1 cellular context compared by ENCODE assay signal in the genomic region with DNA sequence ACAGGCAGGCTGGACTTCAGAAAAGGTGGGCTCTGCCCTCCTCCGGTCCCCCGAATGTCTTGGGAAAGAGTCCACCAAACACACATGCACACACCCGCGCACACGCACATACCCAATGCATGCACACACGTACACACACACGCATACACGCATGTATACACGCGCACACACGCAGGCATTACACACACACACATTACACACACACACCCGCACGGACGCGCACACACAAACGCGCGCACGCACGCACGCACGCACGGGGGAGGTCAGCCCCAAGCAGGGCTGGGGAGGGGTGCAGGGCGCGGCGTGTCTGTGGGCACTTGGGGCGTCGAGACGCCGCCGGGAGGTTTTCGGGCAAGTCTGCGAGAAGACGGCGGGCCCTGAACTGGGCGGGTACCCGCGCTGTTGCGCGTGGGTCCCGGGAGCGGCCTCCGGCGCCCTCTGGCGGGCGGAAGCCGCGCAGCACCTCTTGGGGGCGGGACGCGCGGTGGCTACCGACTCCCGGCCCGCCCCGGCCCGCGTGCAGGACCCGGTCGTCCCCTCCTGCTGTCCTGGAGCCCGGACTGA.
A peak's percentile ranks its signal among the peaks of the same experiment; 100 is the strongest.
TF ChIP-seq lines count a peak whose summit lies in the region.

No MANE protein-coding gene starts in this region.

TF ChIP-seq in HEK293, 187 proteins besides CTCF, POLR2A, EP300 and RAD21 (continued from another document and continues in another):
- TF ChIP-seq PRDM10 (tag by site-specific recombination; IDR thresholded peaks at IDR 0.05) (no peak), ZNF530 (tag by site-specific recombination; IDR thresholded peaks at IDR 0.05; ENCODE audit: low read depth) (no peak), PBX3 (CRISPR knock-in tag; IDR thresholded peaks at IDR 0.05) (0 out of 2 replicates have a peak, but pooled peaks have one; percentile 35), ZNF146 (tag by site-specific recombination; IDR thresholded peaks at IDR 0.05) (no peak), ZNF558 (tag by site-specific recombination; IDR thresholded peaks at IDR 0.05) (no peak), ZNF140 (tag by site-specific recombination; IDR thresholded peaks at IDR 0.05) (no peak), ZNF24 (tag by site-specific recombination; IDR thresholded peaks at IDR 0.05) (no peak), ZNF501 (tag by site-specific recombination; IDR thresholded peaks at IDR 0.05) (0 out of 2 replicates have a peak, but pooled peaks have one; percentile 24), ZNF114 (tag by site-specific recombination; IDR thresholded peaks at IDR 0.05) (no peak), WT1 (tag by site-specific recombination; IDR thresholded peaks at IDR 0.05) (no peak), ZBTB8A (tag by site-specific recombination; IDR thresholded peaks at IDR 0.05) (peak; percentile 99), GLI2 (tag by site-specific recombination; IDR thresholded peaks at IDR 0.05; ENCODE audit: borderline replicate concordance, low read depth) (no peak), YY2 (tag by site-specific recombination; IDR thresholded peaks at IDR 0.05) (0 out of 2 replicates have a peak, but pooled peaks have one; percentile 11), ZNF202 (tag by site-specific recombination; IDR thresholded peaks at IDR 0.05; ENCODE audit: borderline replicate concordance) (no peak), ZBTB26 (tag by site-specific recombination; optimal IDR thresholded peaks at IDR 0.05) (peak; percentile 93), ZNF174 (tag by site-specific recombination; IDR thresholded peaks at IDR 0.05) (no peak), ZNF529 (tag by site-specific recombination; IDR thresholded peaks at IDR 0.05; ENCODE audit: insufficient replicate concordance) (no peak), ZSCAN30 (tag by site-specific recombination; IDR thresholded peaks at IDR 0.05) (peak; percentile 90), PATZ1 (tag by site-specific recombination; IDR thresholded peaks at IDR 0.05) (peak; percentile 64), ZNF792 (tag by site-specific recombination; IDR thresholded peaks at IDR 0.05) (peak; percentile 85), ZBTB48 (tag by site-specific recombination; IDR thresholded peaks at IDR 0.05) (peak; percentile 79), SP2 (tag by site-specific recombination; IDR thresholded peaks at IDR 0.05) (peak; percentile 31; the same call in 1 of the 2 replicates), SCRT2 (tag by site-specific recombination; IDR thresholded peaks at IDR 0.05) (peak; percentile 97), KLF10 (tag by site-specific recombination; IDR thresholded peaks at IDR 0.05) (peak; percentile 71; the same call in 1 of the 2 replicates), ZNF239 (tag by site-specific recombination; IDR thresholded peaks at IDR 0.05) (no peak), ZNF555 (tag by site-specific recombination; conservative IDR thresholded peaks at IDR 0.05) (no peak), ZNF658 (tag by site-specific recombination; IDR thresholded peaks at IDR 0.05) (no peak), ZSCAN4 (tag by site-specific recombination; IDR thresholded peaks at IDR 0.05) (peak; percentile 96), ZBTB44 (tag by site-specific recombination; IDR thresholded peaks at IDR 0.05) (0 out of 2 replicates have a peak, but pooled peaks have one; percentile 18), EGR2 (tag by site-specific recombination; IDR thresholded peaks at IDR 0.05; ENCODE audit: low read depth) (no peak), ZNF214 (tag by site-specific recombination; IDR thresholded peaks at IDR 0.05; ENCODE audit: borderline replicate concordance) (no peak), GFI1B (tag by site-specific recombination; IDR thresholded peaks at IDR 0.05) (no peak)
- TF ChIP-seq, protein P1, sequence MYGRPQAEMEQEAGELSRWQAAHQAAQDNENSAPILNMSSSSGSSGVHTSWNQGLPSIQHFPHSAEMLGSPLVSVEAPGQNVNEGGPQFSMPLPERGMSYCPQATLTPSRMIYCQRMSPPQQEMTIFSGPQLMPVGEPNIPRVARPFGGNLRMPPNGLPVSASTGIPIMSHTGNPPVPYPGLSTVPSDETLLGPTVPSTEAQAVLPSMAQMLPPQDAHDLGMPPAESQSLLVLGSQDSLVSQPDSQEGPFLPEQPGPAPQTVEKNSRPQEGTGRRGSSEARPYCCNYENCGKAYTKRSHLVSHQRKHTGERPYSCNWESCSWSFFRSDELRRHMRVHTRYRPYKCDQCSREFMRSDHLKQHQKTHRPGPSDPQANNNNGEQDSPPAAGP (tag by site-specific recombination; IDR thresholded peaks at IDR 0.05): peak; percentile 53; the same call in 1 of the 2 replicates
- TF ChIP-seq, protein P2, sequence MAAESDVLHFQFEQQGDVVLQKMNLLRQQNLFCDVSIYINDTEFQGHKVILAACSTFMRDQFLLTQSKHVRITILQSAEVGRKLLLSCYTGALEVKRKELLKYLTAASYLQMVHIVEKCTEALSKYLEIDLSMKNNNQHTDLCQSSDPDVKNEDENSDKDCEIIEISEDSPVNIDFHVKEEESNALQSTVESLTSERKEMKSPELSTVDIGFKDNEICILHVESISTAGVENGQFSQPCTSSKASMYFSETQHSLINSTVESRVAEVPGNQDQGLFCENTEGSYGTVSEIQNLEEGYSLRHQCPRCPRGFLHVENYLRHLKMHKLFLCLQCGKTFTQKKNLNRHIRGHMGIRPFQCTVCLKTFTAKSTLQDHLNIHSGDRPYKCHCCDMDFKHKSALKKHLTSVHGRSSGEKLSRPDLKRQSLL (tag by site-specific recombination; IDR thresholded peaks at IDR 0.05): no peak
- TF ChIP-seq, protein P3, sequence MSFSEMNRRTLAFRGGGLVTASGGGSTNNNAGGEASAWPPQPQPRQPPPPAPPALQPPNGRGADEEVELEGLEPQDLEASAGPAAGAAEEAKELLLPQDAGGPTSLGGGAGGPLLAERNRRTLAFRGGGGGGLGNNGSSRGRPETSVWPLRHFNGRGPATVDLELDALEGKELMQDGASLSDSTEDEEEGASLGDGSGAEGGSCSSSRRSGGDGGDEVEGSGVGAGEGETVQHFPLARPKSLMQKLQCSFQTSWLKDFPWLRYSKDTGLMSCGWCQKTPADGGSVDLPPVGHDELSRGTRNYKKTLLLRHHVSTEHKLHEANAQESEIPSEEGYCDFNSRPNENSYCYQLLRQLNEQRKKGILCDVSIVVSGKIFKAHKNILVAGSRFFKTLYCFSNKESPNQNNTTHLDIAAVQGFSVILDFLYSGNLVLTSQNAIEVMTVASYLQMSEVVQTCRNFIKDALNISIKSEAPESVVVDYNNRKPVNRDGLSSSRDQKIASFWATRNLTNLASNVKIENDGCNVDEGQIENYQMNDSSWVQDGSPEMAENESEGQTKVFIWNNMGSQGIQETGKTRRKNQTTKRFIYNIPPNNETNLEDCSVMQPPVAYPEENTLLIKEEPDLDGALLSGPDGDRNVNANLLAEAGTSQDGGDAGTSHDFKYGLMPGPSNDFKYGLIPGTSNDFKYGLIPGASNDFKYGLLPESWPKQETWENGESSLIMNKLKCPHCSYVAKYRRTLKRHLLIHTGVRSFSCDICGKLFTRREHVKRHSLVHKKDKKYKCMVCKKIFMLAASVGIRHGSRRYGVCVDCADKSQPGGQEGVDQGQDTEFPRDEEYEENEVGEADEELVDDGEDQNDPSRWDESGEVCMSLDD (tag by site-specific recombination; IDR thresholded peaks at IDR 0.05): peak; percentile 72; the same call in 1 of the 2 replicates
- TF ChIP-seq, protein P4, sequence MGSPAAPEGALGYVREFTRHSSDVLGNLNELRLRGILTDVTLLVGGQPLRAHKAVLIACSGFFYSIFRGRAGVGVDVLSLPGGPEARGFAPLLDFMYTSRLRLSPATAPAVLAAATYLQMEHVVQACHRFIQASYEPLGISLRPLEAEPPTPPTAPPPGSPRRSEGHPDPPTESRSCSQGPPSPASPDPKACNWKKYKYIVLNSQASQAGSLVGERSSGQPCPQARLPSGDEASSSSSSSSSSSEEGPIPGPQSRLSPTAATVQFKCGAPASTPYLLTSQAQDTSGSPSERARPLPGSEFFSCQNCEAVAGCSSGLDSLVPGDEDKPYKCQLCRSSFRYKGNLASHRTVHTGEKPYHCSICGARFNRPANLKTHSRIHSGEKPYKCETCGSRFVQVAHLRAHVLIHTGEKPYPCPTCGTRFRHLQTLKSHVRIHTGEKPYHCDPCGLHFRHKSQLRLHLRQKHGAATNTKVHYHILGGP (tag by site-specific recombination; IDR thresholded peaks at IDR 0.05): no peak
- TF ChIP-seq, protein P5, sequence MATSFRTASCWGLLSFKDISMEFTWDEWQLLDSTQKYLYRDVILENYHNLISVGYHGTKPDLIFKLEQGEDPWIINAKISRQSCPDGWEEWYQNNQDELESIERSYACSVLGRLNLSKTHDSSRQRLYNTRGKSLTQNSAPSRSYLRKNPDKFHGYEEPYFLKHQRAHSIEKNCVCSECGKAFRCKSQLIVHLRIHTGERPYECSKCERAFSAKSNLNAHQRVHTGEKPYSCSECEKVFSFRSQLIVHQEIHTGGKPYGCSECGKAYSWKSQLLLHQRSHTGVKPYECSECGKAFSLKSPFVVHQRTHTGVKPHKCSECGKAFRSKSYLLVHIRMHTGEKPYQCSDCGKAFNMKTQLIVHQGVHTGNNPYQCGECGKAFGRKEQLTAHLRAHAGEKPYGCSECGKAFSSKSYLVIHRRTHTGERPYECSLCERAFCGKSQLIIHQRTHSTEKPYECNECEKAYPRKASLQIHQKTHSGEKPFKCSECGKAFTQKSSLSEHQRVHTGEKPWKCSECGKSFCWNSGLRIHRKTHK (tag by site-specific recombination; IDR thresholded peaks at IDR 0.05): no peak
